Comparison of ENCODE assay signal across 8 cellular contexts in genomic region chrX:130916636-130917422, GRCh38. TPM values are rescaled to one million over a fixed set of nuclear protein-coding genes. Genes with fewer than 3 reads are reported as not detected.
DNase-seq lines count a peak whose midpoint lies in the region; ATAC-seq, FAIRE-seq and TF ChIP-seq lines count a peak whose summit lies in the region.

No MANE protein-coding gene starts in this region.

- TF ChIP-seq RAD21 in IMR-90 (IDR thresholded peaks at IDR 0.05; ENCODE audit: low read length): peak; percentile 91

- dilution Hi-C loops in IMR-90 (cut with HindIII; ENCODE audit: low sequenced_read_pairs, unreplicated experiment): no loop called here

- H2BK20ac ChIP-seq in IMR-90 (ENCODE audit: low read depth, low read length): no peak overlapping the region

- no peak overlapping the region for H3K4me3 Mint-ChIP-seq in astrocyte (ENCODE audit: unreplicated experiment)

- H4K20me1 ChIP-seq in IMR-90 (ENCODE audit: insufficient read depth, low read length) (no peaks in the 10 kb centered on the region), astrocyte (ENCODE audit: insufficient read depth, low read length) (no peaks in the 10 kb centered on the region)

- no peak overlapping the region for H4K8ac ChIP-seq in IMR-90 (ENCODE audit: low read depth in 2 of 2, low read length in 2 of 2)

- H3K36me3 ChIP-seq in IMR-90 (ENCODE audit: control insufficient read depth, insufficient read depth, low read length) (no peaks in the 10 kb centered on the region), RWPE2 (ENCODE audit: low read depth) (no peaks in the 10 kb centered on the region), astrocyte (ENCODE audit: insufficient read depth, low read length) (no peaks in the 10 kb centered on the region)

- peak; percentile 75 for ATAC-seq in IMR-90 (ENCODE audit: low read depth)
- peak; percentile 25; the same call in 1 of the 3 replicates for ATAC-seq in RWPE2 (ENCODE audit: low read depth)

- no TSS peak for BruUV-seq in IMR-90 (replicated peaks; lab: Mats Ljungman, UMichigan)

- H3K9ac ChIP-seq in IMR-90 (ENCODE audit: low read depth, low read length) (no peak overlapping the region), astrocyte (ENCODE audit: low read length) (no peak overlapping the region)

- intact Hi-C loops in IMR-90 (cut with micrococcal nuclease): loop anchor here (1.0 to 5.0 kb wide), 5 partner anchors 341 to 1310 kb away; no protein-coding TSS in a partner anchor

- no peaks in the 10 kb centered on the region for H3K27me3 Mint-ChIP-seq in astrocyte (ENCODE audit: low read depth, unreplicated experiment)

- H3K23ac ChIP-seq in IMR-90 (ENCODE audit: low read depth, low read length): no peak overlapping the region

- H3K4me3 ChIP-seq in AG04450 (ENCODE audit: low read depth, low read length) (no peak overlapping the region), IMR-90 (ENCODE audit: insufficient read depth, low read depth, low read length) (no peak overlapping the region), RWPE2 (ENCODE audit: severe bottlenecking) (no peak overlapping the region), astrocyte (ENCODE audit: insufficient read depth, low read depth, low read length) (no peak overlapping the region)

- CTCF ChIA-PET in AG04450 (lab: Charles Lee) (interaction anchor here (0.6 to 8.2 kb wide), 24 partner anchors 10 to 588 kb away, joined by 3 to 157 read pairs (median 4); partner anchors contain the start of genes GPR119 and RBMX2), IMR-90 (lab: Yijun Ruan, JAX) (interaction anchor here (0.6 to 3.2 kb wide), 14 partner anchors 10 to 525 kb away, joined by 3 to 23 read pairs (median 4); partner anchors contain the start of gene RBMX2)

- H2AK5ac ChIP-seq in IMR-90 (ENCODE audit: low read depth, low read length): no peak overlapping the region

- H2BK15ac ChIP-seq in IMR-90 (ENCODE audit: low read depth, low read length): no peak overlapping the region

- WGBS in IMR-90 (ENCODE audit: extremely low coverage in 2 of 2, insufficient read length in 1 of 2), 2 experiments: 0% methylated on average over 1 of the region's 7 CpGs; no CpG with 5 or more reads in 1 of the 2 experiments

- no peaks in the 10 kb centered on the region for H3K9me3 Mint-ChIP-seq in astrocyte (ENCODE audit: unreplicated experiment)

- no peak overlapping the region for H3K4ac ChIP-seq in IMR-90 (ENCODE audit: low read depth, low read length)

- no peak overlapping the region for H2BK120ac ChIP-seq in IMR-90 (ENCODE audit: low read depth, low read length)

- DNase-seq in AG04450 (ENCODE audit: low read depth, low spot score) (peak; percentile 6), IMR-90 (peak; percentile 54), RWPE2 (ENCODE audit: low spot score) (no peak), astrocyte (ENCODE audit: low read depth) (peak; percentile 23), inferior parietal cortex (ENCODE audit: extremely low spot score) (peak; percentile 59), mesenteric fat pad (ENCODE audit: low spot score) (no peak)
- peak; percentile 24 to 43 for DNase-seq in stimulated activated CD4-positive, alpha-beta T cell treated with anti-CD3 and anti-CD28 coated beads, Interleukin-2, amount 100 ng/mL, for 24 hours

- no peak overlapping the region for H4K91ac ChIP-seq in IMR-90 (ENCODE audit: insufficient read depth, low read depth, low read length)

- no peak overlapping the region for H3K56ac ChIP-seq in IMR-90 (ENCODE audit: extremely low read depth, insufficient read depth, low read length)

- no peak overlapping the region for H3K14ac ChIP-seq in IMR-90 (replicated peaks; ENCODE audit: low read depth, low read length)

- no peaks in the 10 kb centered on the region for H3K79me2 ChIP-seq in astrocyte (ENCODE audit: insufficient read depth, low read length)

- no peaks in the 10 kb centered on the region for H3K79me1 ChIP-seq in IMR-90 (ENCODE audit: low read depth in 1 of 2, low read length in 2 of 2)

- TF ChIP-seq CTCF in AG04450 (IDR thresholded peaks at IDR 0.05; ENCODE audit: low read depth, low read length): peak; percentile 69
- TF ChIP-seq CTCF in GM12872 (IDR thresholded peaks at IDR 0.05; ENCODE audit: insufficient read depth, low read depth, low read length): peak; percentile 62; the same call in 2 of the 3 replicates
- peak; percentile 80 for TF ChIP-seq CTCF in IMR-90 (conservative IDR thresholded peaks at IDR 0.05; ENCODE audit: low read depth, low read length)
- TF ChIP-seq CTCF in RWPE2 (IDR thresholded peaks at IDR 0.05; ENCODE audit: poor library complexity, severe bottlenecking): peak; percentile 60
- peak; percentile 57 for TF ChIP-seq CTCF in astrocyte (IDR thresholded peaks at IDR 0.05; ENCODE audit: insufficient read depth, low read depth, low read length)

- no peaks in the 10 kb centered on the region for H3K9me3 ChIP-seq in AG04450 (ENCODE audit: control insufficient read depth, insufficient read depth, low read length)
- H3K9me3 ChIP-seq in IMR-90 (ENCODE audit: control insufficient read depth, insufficient read depth, low read length): no peaks in the 10 kb centered on the region
- H3K9me3 ChIP-seq in RWPE2 (ENCODE audit: severe bottlenecking): no peaks in the 10 kb centered on the region
- no peaks in the 10 kb centered on the region for H3K9me3 ChIP-seq in astrocyte (ENCODE audit: insufficient read depth, low read depth, low read length)

- FAIRE-seq in astrocyte (lab: Jason Lieb, UNC): peak; percentile 72

- H3K27me3 ChIP-seq in AG04450 (ENCODE audit: control insufficient read depth, insufficient read depth, low read length): no peaks in the 10 kb centered on the region
- peaks cover 2% of the 10 kb centered on the region; the same call in 1 of the 2 replicates for H3K27me3 ChIP-seq in IMR-90 (ENCODE audit: control insufficient read depth, insufficient read depth, low read length)
- no peaks in the 10 kb centered on the region for H3K27me3 ChIP-seq in RWPE2 (ENCODE audit: insufficient read depth, poor library complexity, severe bottlenecking)
- H3K27me3 ChIP-seq in astrocyte (ENCODE audit: insufficient read depth, low read length): no peaks in the 10 kb centered on the region

- H3K9me1 ChIP-seq in IMR-90 (ENCODE audit: insufficient read depth, low read length): no peaks in the 10 kb centered on the region

- H2AK9ac ChIP-seq in IMR-90 (replicated peaks; ENCODE audit: low read depth, low read length, poor library complexity): no peak overlapping the region

- no peak overlapping the region for H3K4me2 ChIP-seq in IMR-90 (ENCODE audit: low read depth, low read length)
- no peak overlapping the region for H3K4me2 ChIP-seq in astrocyte (ENCODE audit: low read length)

- no peaks in the 10 kb centered on the region for H3K36me3 Mint-ChIP-seq in astrocyte (ENCODE audit: low read depth, unreplicated experiment)

- H3K27ac Mint-ChIP-seq in astrocyte (ENCODE audit: unreplicated experiment): no peak overlapping the region

- TF ChIP-seq POLR2A in IMR-90 (IDR thresholded peaks at IDR 0.05; ENCODE audit: low read depth, low read length): no peak

- no peak overlapping the region for H4K5ac ChIP-seq in IMR-90 (ENCODE audit: low read depth, low read length)

- H3K27ac ChIP-seq in AG04450 (ENCODE audit: low read depth, low read length) (no peak overlapping the region), IMR-90 (ENCODE audit: insufficient read depth, low read length) (no peak overlapping the region), RWPE2 (ENCODE audit: poor library complexity, severe bottlenecking) (no peak overlapping the region), astrocyte (ENCODE audit: low read depth, low read length) (no peak overlapping the region)

- H3K4me1 Mint-ChIP-seq in astrocyte (ENCODE audit: low read depth, unreplicated experiment): no peaks in the 10 kb centered on the region

- H3K4me1 ChIP-seq in IMR-90 (ENCODE audit: control insufficient read depth, insufficient read depth, low read length) (no peaks in the 10 kb centered on the region), RWPE2 (ENCODE audit: insufficient read depth, poor library complexity, severe bottlenecking) (no peaks in the 10 kb centered on the region), astrocyte (ENCODE audit: insufficient read depth, low read length) (no peaks in the 10 kb centered on the region)

- H3K18ac ChIP-seq in IMR-90 (ENCODE audit: low read depth, low read length): no peak overlapping the region

- no peak overlapping the region for H2BK5ac ChIP-seq in IMR-90 (ENCODE audit: low read depth, low read length, poor library complexity, severe bottlenecking)

- H2AFZ ChIP-seq in IMR-90 (replicated peaks; ENCODE audit: low read length, poor library complexity): no peak overlapping the region
- no peak overlapping the region for H2AFZ ChIP-seq in astrocyte (ENCODE audit: low read depth, low read length)

- in situ Hi-C loops in IMR-90 (cut with MboI; ENCODE audit: low sequenced_read_pairs): loop anchor here (10.0 to 25.0 kb wide), 4 partner anchors 372 to 1305 kb away; partner anchors contain the start of gene ZNF280C

- POLR2A ChIA-PET in AG04450 (lab: Yijun Ruan, JAX) (no interaction called here), IMR-90 (lab: Charles Lee; ENCODE audit: unreplicated experiment) (no interaction called here)

TF ChIP-seq in IMR-90, 13 proteins besides CTCF, POLR2A, EP300 and RAD21:
- TF ChIP-seq SMC3 (IDR thresholded peaks at IDR 0.05; ENCODE audit: low read depth, low read length): peak; percentile 92
- no peak for TF ChIP-seq CEBPB (IDR thresholded peaks at IDR 0.05; ENCODE audit: low read depth, low read length)

RNA-seq across cellular contexts. Expression of gene ENOX2, which starts 13.8 kb away (rescaled TPM):
- polyA plus RNA-seq in AG04450 (2011; rRNA removed) (15.5 and 16.8 TPM in 2 replicates), IMR-90 (2012; rRNA removed) (5.9 and 6.3 TPM in 2 replicates)
- 8.6 and 9.9 TPM in 2 replicates for polyA minus RNA-seq in AG04450 (2011; rRNA and poly(A)+ RNA removed)
- total RNA-seq in IMR-90 (2012; rRNA removed) (11.1 and 11.8 TPM in 2 replicates), astrocyte (9.4 and 11.1 TPM in 2 replicates), mesenteric fat pad (15.1 TPM)
- 2.1 and 3.4 TPM in 2 replicates for polyA plus RNA-seq in IMR-90 (2012; cell fraction: cytosol; rRNA removed)
- 0.50 and 3.6 TPM in 2 replicates for polyA plus RNA-seq in IMR-90 (2012; cell fraction: nucleus; rRNA removed; ENCODE audit: low replicate concordance)

Comparison
In these comparisons a context has a peak if more than half of its experiments do, and no peak if none do; other contexts are left out.
1. DNase-seq: peak in AG04450 (single experiment), IMR-90 (single experiment), astrocyte (single experiment), inferior parietal cortex (single experiment) and stimulated activated CD4-positive, alpha-beta T cell treated with anti-CD3 and anti-CD28 coated beads, Interleukin-2, amount 100 ng/mL, for 24 hours (2 of 2); none in RWPE2 (single experiment) and mesenteric fat pad (single experiment).
2. Peak in every context shown above with its lines, with median percentiles within 50 percentile points of each other: CTCF ChIP-seq.